ENCODE assay signal across 1 cellular context in genomic region chr7:147153571-147153970, GRCh38.
TF ChIP-seq lines count a peak whose summit lies in the region.

No MANE protein-coding gene starts in this region.

TF ChIP-seq in GM12878, 131 proteins besides CTCF, POLR2A, EP300 and RAD21 (continued from another document):
- TF ChIP-seq, protein P1, sequence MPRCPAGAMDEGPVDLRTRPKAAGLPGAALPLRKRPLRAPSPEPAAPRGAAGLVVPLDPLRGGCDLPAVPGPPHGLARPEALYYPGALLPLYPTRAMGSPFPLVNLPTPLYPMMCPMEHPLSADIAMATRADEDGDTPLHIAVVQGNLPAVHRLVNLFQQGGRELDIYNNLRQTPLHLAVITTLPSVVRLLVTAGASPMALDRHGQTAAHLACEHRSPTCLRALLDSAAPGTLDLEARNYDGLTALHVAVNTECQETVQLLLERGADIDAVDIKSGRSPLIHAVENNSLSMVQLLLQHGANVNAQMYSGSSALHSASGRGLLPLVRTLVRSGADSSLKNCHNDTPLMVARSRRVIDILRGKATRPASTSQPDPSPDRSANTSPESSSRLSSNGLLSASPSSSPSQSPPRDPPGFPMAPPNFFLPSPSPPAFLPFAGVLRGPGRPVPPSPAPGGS (IDR thresholded peaks at IDR 0.05; ENCODE audit: borderline replicate concordance, insufficient read depth, low read depth, low read length, poor library complexity, severe bottlenecking): no peak
- no peak for TF ChIP-seq NRF1 (conservative IDR thresholded peaks at IDR 0.05; ENCODE audit: low read depth, low read length)
